Comparison of ENCODE assay signal across 15 cellular contexts in the genomic region with DNA sequence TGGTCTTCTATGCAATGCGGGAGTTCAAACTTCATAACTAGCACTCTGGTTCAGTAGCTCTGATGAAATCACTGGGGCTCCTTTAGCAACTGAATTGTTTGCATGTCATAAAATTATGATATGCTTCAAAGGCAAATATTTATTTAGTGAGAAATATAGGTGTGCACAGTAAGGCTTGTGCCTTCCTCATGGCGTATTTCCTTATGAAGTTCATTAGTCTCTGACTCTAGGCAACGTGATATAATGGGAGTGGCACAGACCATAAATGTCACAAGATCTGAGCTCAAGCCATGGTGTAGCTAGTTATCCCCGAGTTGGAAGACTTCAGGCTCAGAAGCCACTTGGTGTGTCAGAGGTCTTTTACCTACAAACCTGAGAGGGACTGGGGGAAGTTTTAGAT. TPM values are rescaled to one million over a fixed set of nuclear protein-coding genes. Genes with fewer than 3 reads are reported as not detected.
A peak's percentile ranks its signal among the peaks of the same experiment; 100 is the strongest.
DNase-seq lines count a peak whose midpoint lies in the region; ATAC-seq, FAIRE-seq and TF ChIP-seq lines count a peak whose summit lies in the region.
"Had no signal": no experiment of that assay in that cellular context is flagged by ENCODE, and none has a peak within 500 bp of the region (broad histone marks: within the 10 kb centered on the region; RNA-seq: fewer than 3 reads in every experiment).

No MANE protein-coding gene starts in this region.

- H3K27ac Mint-ChIP-seq in activated naive CD4-positive, alpha-beta T cell treated with anti-CD3 and anti-CD28 coated beads, Interleukin-2, amount 10 ng/mL, durations not matched to agents 7 days and 5 days = no peak overlapping the region
- H3K27ac Mint-ChIP-seq: activated naive CD8-positive, alpha-beta T cell treated with anti-CD3 and anti-CD28 coated beads for 36 hours had no signal

- no peak overlapping the region for H2AFZ ChIP-seq in PC-3 (ENCODE audit: low read length)

- H3K27me3 ChIP-seq in PC-3 (ENCODE audit: low read length) (no peaks in the 10 kb centered on the region), pancreas (no peaks in the 10 kb centered on the region)
- H3K27me3 ChIP-seq: esophagus muscularis mucosa had no signal

- H3K4me2 ChIP-seq in PC-3 (ENCODE audit: low read length) = peak overlapping the region; percentile 25; the same call in 1 of the 2 replicates

- no TSS peak for BruUV-seq in PC-3 (replicated peaks; lab: Mats Ljungman, UMichigan)

- no peaks in the 10 kb centered on the region for H3K9me3 ChIP-seq in PC-3 (ENCODE audit: low read length)
- no peaks in the 10 kb centered on the region for H3K9me3 ChIP-seq in pancreas
- H3K9me3 ChIP-seq: esophagus muscularis mucosa had no signal

- H3K36me3 Mint-ChIP-seq in activated naive CD4-positive, alpha-beta T cell treated with anti-CD3 and anti-CD28 coated beads, Interleukin-2, amount 10 ng/mL, durations not matched to agents 7 days and 5 days = no peaks in the 10 kb centered on the region
- H3K36me3 Mint-ChIP-seq: activated naive CD8-positive, alpha-beta T cell treated with anti-CD3 and anti-CD28 coated beads for 36 hours; brain had no signal

- CTCF ChIA-PET in PC-3 (lab: Charles Lee) = no interaction called here
- CTCF ChIA-PET in activated naive CD4-positive, alpha-beta T cell treated with anti-CD3 and anti-CD28 coated beads, Interleukin-2, amount 10 ng/mL, durations not matched to agents 7 days and 5 days (lab: Charles Lee) = no interaction called here

- H3K4me1 Mint-ChIP-seq in activated naive CD4-positive, alpha-beta T cell treated with anti-CD3 and anti-CD28 coated beads, Interleukin-2, amount 10 ng/mL, durations not matched to agents 7 days and 5 days = no peaks in the 10 kb centered on the region

- H3K36me3 ChIP-seq in PC-3 (ENCODE audit: low read depth, low read length) = no peaks in the 10 kb centered on the region
- H3K36me3 ChIP-seq in pancreas = no peaks in the 10 kb centered on the region
- H3K36me3 ChIP-seq: esophagus muscularis mucosa had no signal

- POLR2A ChIA-PET in PC-3 (lab: Charles Lee; ENCODE audit: unreplicated experiment) = interaction anchor here (0.5 to 0.7 kb wide), 3 partner anchors 30 to 225 kb away, joined by 3 to 9 read pairs (median 4); no protein-coding TSS in a partner anchor

- H3K4me1 ChIP-seq in PC-3 (ENCODE audit: insufficient read depth, low read length) (peaks cover 16% of the 10 kb centered on the region), pancreas (peaks cover 9 to 15% (median 14%) of the 10 kb centered on the region in 3 donors)

- 40 to 41% methylated on average over 4 of the region's 4 CpGs for WGBS in pancreas, 2 donors

- intact Hi-C loops in PC-3 (cut with micrococcal nuclease) = no loop called here
- intact Hi-C loops in pancreas (cut with DNase I) = no loop called here

- H3K9me3 Mint-ChIP-seq in activated naive CD4-positive, alpha-beta T cell treated with anti-CD3 and anti-CD28 coated beads, Interleukin-2, amount 10 ng/mL, durations not matched to agents 7 days and 5 days = no peaks in the 10 kb centered on the region
- H3K9me3 Mint-ChIP-seq: activated naive CD8-positive, alpha-beta T cell treated with anti-CD3 and anti-CD28 coated beads for 36 hours; brain had no signal

- no peaks in the 10 kb centered on the region for H3K9me2 ChIP-seq in PC-3 (replicated peaks; ENCODE audit: low read length)

- no peaks in the 10 kb centered on the region for H3F3A ChIP-seq in PC-3 (ENCODE audit: low read length, unreplicated experiment)

- peak; percentile 86 for FAIRE-seq in pancreas (lab: Jason Lieb, UNC)

- ATAC-seq in PC-3 = peak; percentile 96
- peak; percentile 97 for ATAC-seq in esophagus mucosa
- ATAC-seq in pancreas = peak; percentile 63 to 86 (median 74)

- no peak overlapping the region for H3K4me3 ChIP-seq in LNCaP clone FGC (ENCODE audit: low read depth, low read length)
- H3K4me3 ChIP-seq in PC-3 (ENCODE audit: low read length) = no peak overlapping the region
- no peak overlapping the region for H3K4me3 ChIP-seq in pancreas
- H3K4me3 ChIP-seq: esophagus muscularis mucosa had no signal

- peak overlapping the region; percentile 18; the same call in 1 of the 2 replicates for H3K27ac ChIP-seq in PC-3 (ENCODE audit: low read length)
- H3K27ac ChIP-seq in pancreas = peak overlapping the region in 1 of 4 donors; percentile 15
- H3K27ac ChIP-seq: esophagus muscularis mucosa had no signal

- peaks cover 17% of the 10 kb centered on the region for H3K27me3 Mint-ChIP-seq in activated naive CD4-positive, alpha-beta T cell treated with anti-CD3 and anti-CD28 coated beads, Interleukin-2, amount 10 ng/mL, durations not matched to agents 7 days and 5 days

- H3K9ac ChIP-seq in PC-3 (ENCODE audit: low read length) = no peak overlapping the region

- H4K20me1 ChIP-seq in PC-3 (ENCODE audit: low read length) = no peaks in the 10 kb centered on the region

- TF ChIP-seq CTCF in LNCaP clone FGC (IDR thresholded peaks at IDR 0.05; ENCODE audit: control insufficient read depth, extremely low read depth, insufficient read depth) = no peak
- no peak for TF ChIP-seq CTCF in PC-3 (conservative IDR thresholded peaks at IDR 0.05; ENCODE audit: low read depth, low read length)
- TF ChIP-seq CTCF in pancreas (IDR thresholded peaks at IDR 0.05) = no peak

- peak; percentile 92 for DNase-seq in LNCaP clone FGC (ENCODE audit: low read depth)
- DNase-seq in PC-3 = peak; percentile 66
- DNase-seq in pancreas = peak in 1 of 6 donors; percentile 12
- DNase-seq in HPDE6-E6E7 (ENCODE audit: extremely low spot score) = no peak
- DNase-seq in activated naive CD4-positive, alpha-beta T cell treated with anti-CD3 and anti-CD28 coated beads, Interleukin-2, amount 10 ng/mL, durations not matched to agents 7 days and 5 days = no peak
- DNase-seq in hippocampal formation (lab: John Stamatoyannopoulos, UW) = no peak
- DNase-seq: activated CD4-positive, CD25-positive, alpha-beta regulatory T cell; activated naive CD8-positive, alpha-beta T cell treated with anti-CD3 and anti-CD28 coated beads for 36 hours; MM.1S; NCI-H2081 treated with DMSO at 0.1 percent for 48 hours; NCI-H748 treated with DMSO at 0.1 percent for 48 hours had no signal

- H3K79me2 ChIP-seq in PC-3 (ENCODE audit: low read length) = no peaks in the 10 kb centered on the region

- H3K4me3 Mint-ChIP-seq in activated naive CD4-positive, alpha-beta T cell treated with anti-CD3 and anti-CD28 coated beads, Interleukin-2, amount 10 ng/mL, durations not matched to agents 7 days and 5 days = no peak overlapping the region
- H3K4me3 Mint-ChIP-seq: activated naive CD8-positive, alpha-beta T cell treated with anti-CD3 and anti-CD28 coated beads for 36 hours; brain had no signal

RNA-seq across cellular contexts. Expression of a gene that starts 35.5 kb away (rescaled TPM):
- total RNA-seq in PC-3 (2014; rRNA removed) (0.29 TPM in 1 of 2 replicates, not detected in the other), esophagus mucosa (1.3 TPM), pancreas (1 to 10 TPM; 5.3 to 6.9 (median 6.4) TPM)
- polyA plus RNA-seq in pancreas = 1 to 10 TPM; 1.3 to 1.5 TPM
- total RNA-seq: G401 had no signal

Comparison
In these comparisons a context has a peak if more than half of its experiments do, and no peak if none do; other contexts are left out.
1. DNase-seq: peak in LNCaP clone FGC (single experiment) and PC-3 (single experiment); none in HPDE6-E6E7 (single experiment), activated naive CD4-positive, alpha-beta T cell treated with anti-CD3 and anti-CD28 coated beads, Interleukin-2, amount 10 ng/mL, durations not matched to agents 7 days and 5 days (single experiment) and hippocampal formation (0 of 2).
2. Peak in every context shown above with its lines, with median percentiles within 50 percentile points of each other: ATAC-seq.